In the genomic region with DNA sequence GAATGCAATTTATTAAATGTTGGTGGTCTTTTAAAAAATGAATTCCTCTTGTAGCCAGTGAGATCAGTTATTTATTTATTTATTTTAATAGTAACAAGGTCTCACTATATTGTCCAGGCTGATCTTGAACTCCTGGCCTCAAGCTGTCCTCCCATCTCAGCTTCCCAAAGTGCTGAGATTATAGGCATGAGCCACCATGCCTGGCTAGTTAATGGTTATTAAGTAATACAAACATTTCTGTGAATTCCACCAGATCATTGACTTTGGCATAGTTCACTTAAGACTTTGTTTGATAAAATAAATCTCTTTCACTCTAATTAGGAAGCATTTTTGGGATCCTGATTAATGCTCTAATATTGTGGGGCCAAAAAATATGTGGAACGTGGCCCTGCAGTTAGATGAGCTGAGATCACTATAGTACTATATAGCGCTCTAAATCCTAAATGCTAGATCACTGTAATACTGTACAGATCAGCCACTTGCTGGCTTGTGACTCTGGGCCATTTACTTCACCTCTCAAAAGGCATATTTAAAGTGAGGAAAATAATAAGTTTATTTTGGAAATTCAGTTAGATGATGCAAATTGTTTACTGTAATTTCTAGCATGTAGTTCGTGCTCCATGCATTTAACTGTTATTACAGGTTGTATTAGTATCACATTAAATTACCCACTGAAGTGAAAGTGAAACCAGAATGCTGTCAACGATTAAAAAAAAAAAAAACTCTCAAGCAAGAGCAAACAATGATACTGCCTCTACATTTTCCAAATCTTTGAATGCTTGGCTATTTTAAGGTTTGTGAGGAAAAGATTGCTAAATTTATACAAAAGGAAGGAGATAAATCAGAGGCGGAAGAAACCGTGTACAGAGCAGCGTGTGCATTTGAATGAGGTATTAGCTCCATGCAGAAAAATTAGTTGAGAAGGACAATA, we compare ENCODE assay signal across 8 cellular contexts. TPM values are rescaled to one million over a fixed set of nuclear protein-coding genes. Genes with fewer than 3 reads are reported as not detected.
DNase-seq lines count a peak whose midpoint lies in the region; ATAC-seq and TF ChIP-seq lines count a peak whose summit lies in the region.

No MANE protein-coding gene starts in this region.

- peaks cover 12% of the 10 kb centered on the region for H3K4me1 Mint-ChIP-seq in activated T-cell treated with anti-CD3 and anti-CD28 coated beads, Interleukin-2, amount 50 U/mL, for 72 hours (ENCODE audit: low read depth)
- H3K4me1 Mint-ChIP-seq in activated B cell treated with CpG ODN at 0.5 μM for 24 hours, result peaks cover 15% of the 10 kb centered on the region

- no peaks in the 10 kb centered on the region for H3K36me3 ChIP-seq in hepatocyte (replicated peaks; ENCODE audit: insufficient read depth, low read depth)
- no peaks in the 10 kb centered on the region for H3K36me3 ChIP-seq in testis (ENCODE audit: low read depth, missing control alignments)

- H3K4me3 Mint-ChIP-seq in activated T-cell treated with anti-CD3 and anti-CD28 coated beads, Interleukin-2, amount 50 U/mL, for 72 hours, result peak overlapping the region; percentile 94 to 100
- H3K4me3 Mint-ChIP-seq in activated B cell treated with CpG ODN at 0.5 μM for 24 hours, result peak overlapping the region; percentile 92

- no peak for DNase-seq in activated T-cell treated with anti-CD3 and anti-CD28 coated beads, Interleukin-2, amount 50 U/mL, for 72 hours
- DNase-seq in activated T-cell treated with anti-CD3 and anti-CD28 coated beads for 4 hours (no peak), activated B cell treated with CpG ODN at 0.5 μM for 24 hours (no peak), hepatocyte (ENCODE audit: low spot score) (no peak), testis (no peak), T-helper 9 cell (no peak), epidermal melanocyte (ENCODE audit: insufficient read length, low spot score) (no peak)
- no peak for DNase-seq in activated CD4-positive, alpha-beta T cell treated with anti-CD3 and anti-CD28 coated beads, Interleukin-2, amount 50 U/mL, for 4 hours

- no peaks in the 10 kb centered on the region for H3K9me3 ChIP-seq in hepatocyte (ENCODE audit: low read depth)
- no peaks in the 10 kb centered on the region for H3K9me3 ChIP-seq in testis

- peak overlapping the region; percentile 51 for H3K4me2 ChIP-seq in hepatocyte

- intact Hi-C loops in activated B cell treated with CpG ODN at 0.5 μM for 24 hours (cut with micrococcal nuclease), result loop anchor here (2.0 kb wide), 1 partner anchor 16 kb away; a partner anchor contains a TSS
- intact Hi-C loops in testis (cut with DNase I; ENCODE audit: low total_unique reads), result no loop called here

- POLR2A ChIA-PET in activated B cell treated with CpG ODN at 0.5 μM for 24 hours (lab: Charles Lee), result interaction anchor here (2.4 kb wide), 1 partner anchor 16 kb away, joined by 13 read pairs; a partner anchor contains a TSS

- H3K4me1 ChIP-seq in hepatocyte (ENCODE audit: insufficient read depth), result no peaks in the 10 kb centered on the region
- H3K4me1 ChIP-seq in testis, result peaks cover 20% of the 10 kb centered on the region

- H3K9me3 Mint-ChIP-seq in activated T-cell treated with anti-CD3 and anti-CD28 coated beads, Interleukin-2, amount 50 U/mL, for 72 hours, result no peaks in the 10 kb centered on the region
- no peaks in the 10 kb centered on the region for H3K9me3 Mint-ChIP-seq in activated B cell treated with CpG ODN at 0.5 μM for 24 hours

- H3K9me2 ChIP-seq in hepatocyte (replicated peaks; ENCODE audit: insufficient read depth), result no peaks in the 10 kb centered on the region

- H4K20me1 ChIP-seq in hepatocyte (ENCODE audit: insufficient read depth, poor library complexity, severe bottlenecking), result no peaks in the 10 kb centered on the region

- peak overlapping the region; percentile 32 for H2AFZ ChIP-seq in hepatocyte

- no peaks in the 10 kb centered on the region for H3K36me3 Mint-ChIP-seq in activated T-cell treated with anti-CD3 and anti-CD28 coated beads, Interleukin-2, amount 50 U/mL, for 72 hours (ENCODE audit: insufficient read depth in 2 of 2)
- peaks cover 2% of the 10 kb centered on the region for H3K36me3 Mint-ChIP-seq in activated B cell treated with CpG ODN at 0.5 μM for 24 hours (ENCODE audit: low read depth)

- TF ChIP-seq CTCF in activated B cell treated with CpG ODN at 0.5 μM for 24 hours (IDR thresholded peaks at IDR 0.05), result no peak
- no peak for TF ChIP-seq CTCF in hepatocyte (IDR thresholded peaks at IDR 0.05; ENCODE audit: poor library complexity)
- no peak for TF ChIP-seq CTCF in testis (IDR thresholded peaks at IDR 0.05)

- no peaks in the 10 kb centered on the region for H3K79me2 ChIP-seq in hepatocyte

- peak overlapping the region; percentile 100 for H3K27ac Mint-ChIP-seq in activated T-cell treated with anti-CD3 and anti-CD28 coated beads, Interleukin-2, amount 50 U/mL, for 72 hours
- peak overlapping the region; percentile 85 for H3K27ac Mint-ChIP-seq in activated B cell treated with CpG ODN at 0.5 μM for 24 hours

- peak in 1 of 2 donors; percentile 43 for ATAC-seq in activated T-cell treated with anti-CD3 and anti-CD28 coated beads, Interleukin-2, amount 50 U/mL, for 72 hours (replicated peaks in 1 of 2)
- ATAC-seq in activated B cell treated with CpG ODN at 0.5 μM for 24 hours (ENCODE audit: low read depth), result peak; percentile 34

- CTCF ChIA-PET in activated B cell treated with CpG ODN at 0.5 μM for 24 hours (lab: Charles Lee), result interaction anchor here (1.0 kb wide), 1 partner anchor 42 kb away, joined by 3 read pairs; no protein-coding TSS in a partner anchor

- H3K4me3 ChIP-seq in hepatocyte (no peak overlapping the region), testis (peak overlapping the region; percentile 25 to 36)

- no peak for TF ChIP-seq POLR2A in testis (IDR thresholded peaks at IDR 0.05)

- H3K27me3 Mint-ChIP-seq in activated T-cell treated with anti-CD3 and anti-CD28 coated beads, Interleukin-2, amount 50 U/mL, for 72 hours (ENCODE audit: low read depth), result no peaks in the 10 kb centered on the region
- no peaks in the 10 kb centered on the region for H3K27me3 Mint-ChIP-seq in activated B cell treated with CpG ODN at 0.5 μM for 24 hours

- H3K27me3 ChIP-seq in hepatocyte (no peaks in the 10 kb centered on the region), testis (no peaks in the 10 kb centered on the region)

- no peak overlapping the region for H3K27ac ChIP-seq in hepatocyte
- H3K27ac ChIP-seq in testis, result peak overlapping the region; percentile 57 to 77

- 73% methylated on average over 7 of the region's 7 CpGs for WGBS in hepatocyte (ENCODE audit: low lambda C conversion rate, missing lambda C conversion rate)
- 39 to 44% methylated on average over 7 of the region's 7 CpGs for WGBS in testis, 2 donors

RNA-seq across cellular contexts. Expression of a gene that starts 15.9 kb away (rescaled TPM):
- total RNA-seq in activated T-cell treated with anti-CD3 and anti-CD28 coated beads, Interleukin-2, amount 50 U/mL, for 72 hours, result 100 to 1,000 TPM; 111 to 138 TPM
- total RNA-seq in activated B cell treated with CpG ODN at 0.5 μM for 24 hours (18.2 and 22.6 TPM in 2 replicates), hepatocyte (13.9 and 14.1 TPM in 2 replicates), testis (10 to 100 TPM in 1 of 2 donors, 1 to 10 TPM in 1; 9.3 to 10.7 TPM)
- polyA plus RNA-seq in hepatocyte (7.3 and 8.0 TPM in 2 replicates), testis (ENCODE audit: insufficient read depth, low read depth, low replicate concordance) (16.2 TPM)

RNA-seq across cellular contexts. Expression of a gene that starts 22.1 kb away (rescaled TPM):
- total RNA-seq in activated T-cell treated with anti-CD3 and anti-CD28 coated beads, Interleukin-2, amount 50 U/mL, for 72 hours, result 10 to 100 TPM; 60.7 to 76.9 TPM
- total RNA-seq in activated B cell treated with CpG ODN at 0.5 μM for 24 hours (1.5 and 2.4 TPM in 2 replicates), hepatocyte (218 and 231 TPM in 2 replicates), testis (100 to 1,000 TPM; 398 to 527 TPM)
- polyA plus RNA-seq in hepatocyte (207 and 251 TPM in 2 replicates), testis (ENCODE audit: insufficient read depth, low read depth, low replicate concordance) (939 TPM)

Comparison
In these comparisons a context has a peak if more than half of its experiments do, and no peak if none do; other contexts are left out.
1. RNA of a gene that starts 22.1 kb away (total RNA-seq): 398 to 527 TPM in testis, 218 to 231 TPM in hepatocyte and 60.7 to 76.9 TPM in activated T-cell treated with anti-CD3 and anti-CD28 coated beads, Interleukin-2, amount 50 U/mL, for 72 hours; 1.5 to 2.4 TPM in activated B cell treated with CpG ODN at 0.5 μM for 24 hours; every median in the first group is over 10 times any median in the second.